ENCODE assay signal across 7 cellular contexts in the genomic region with DNA sequence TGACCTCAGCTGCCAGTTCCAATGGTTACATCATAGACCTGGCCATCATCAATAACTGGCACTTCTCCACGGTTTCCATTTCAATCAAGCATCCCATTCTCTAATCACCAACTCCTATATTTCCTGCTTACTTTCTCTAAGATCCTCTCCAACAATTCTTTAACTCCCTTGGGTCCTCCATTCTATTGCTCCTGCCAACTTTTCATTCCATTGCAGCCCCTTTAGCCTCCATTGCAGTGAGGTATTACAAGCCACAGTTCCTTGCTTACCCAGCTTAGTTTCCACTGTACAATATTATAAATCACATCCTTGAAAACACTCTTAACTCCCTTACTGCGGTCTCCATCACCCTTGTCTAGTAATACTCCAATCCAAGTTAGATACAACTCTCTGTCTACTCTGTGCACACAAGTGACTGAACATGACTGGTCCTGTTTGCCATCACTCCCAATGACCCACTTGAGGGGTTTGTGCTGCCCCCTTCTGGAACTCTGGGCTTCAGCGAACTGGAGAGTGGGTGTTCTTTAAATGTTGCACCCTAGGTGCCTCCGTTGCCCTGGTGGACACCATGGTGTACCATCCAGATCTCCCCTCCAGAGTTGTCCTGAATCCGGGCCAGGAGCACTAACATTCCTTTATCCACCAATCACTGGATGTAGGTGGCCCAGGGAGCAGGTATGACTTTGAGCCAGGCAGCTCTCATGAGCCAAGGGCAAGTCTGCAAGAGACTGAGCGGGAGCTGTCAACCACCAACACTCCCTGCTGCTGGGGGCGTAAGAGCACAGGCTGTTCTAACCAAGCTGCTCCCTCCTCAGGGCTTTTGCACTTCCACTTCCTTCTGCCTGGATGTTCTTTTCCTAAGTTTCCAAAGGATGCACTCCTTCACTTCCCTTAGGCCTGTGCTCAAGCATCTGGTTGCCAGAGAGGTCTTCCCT. TPM values are rescaled to one million over a fixed set of nuclear protein-coding genes. Genes with fewer than 3 reads are reported as not detected.
A peak's percentile ranks its signal among the peaks of the same experiment; 100 is the strongest.
DNase-seq lines count a peak whose midpoint lies in the region; ATAC-seq and TF ChIP-seq lines count a peak whose summit lies in the region.

No MANE protein-coding gene starts in this region.

- H3K4me3 ChIP-seq in H7 (ENCODE audit: insufficient read depth, low read depth, low read length): no peak overlapping the region
- H3K4me3 ChIP-seq in brain microvascular endothelial cell (ENCODE audit: low read depth, low read length): no peak overlapping the region

- H3K9me3 Mint-ChIP-seq in T-cell: no peaks in the 10 kb centered on the region

- ATAC-seq in T-cell (replicated peaks in 1 of 4): peak; percentile 74 to 84 (median 82)

- no peak overlapping the region for H3K27ac ChIP-seq in brain microvascular endothelial cell

- peaks cover 29 to 40% (median 32%) of the 10 kb centered on the region in 3 donors for H3K4me1 Mint-ChIP-seq in T-cell

- POLR2A ChIA-PET in T-cell (lab: Charles Lee): interaction anchor here (0.6 to 2.9 kb wide), 3 partner anchors 12 to 293 kb away, joined by 3 to 12 read pairs (median 3); a partner anchor contains a TSS

- CTCF ChIA-PET in T-cell (lab: Charles Lee): interaction anchor here (0.5 to 3.0 kb wide), 7 partner anchors 11 to 204 kb away, joined by 3 to 33 read pairs (median 3); a partner anchor contains a TSS

- peak overlapping the region; percentile 24 to 55 for H3K27ac Mint-ChIP-seq in T-cell

- H3K36me3 ChIP-seq in H7 (replicated peaks; ENCODE audit: control insufficient read depth, insufficient read depth, low read length): no peaks in the 10 kb centered on the region
- H3K36me3 ChIP-seq in brain microvascular endothelial cell (replicated peaks): no peaks in the 10 kb centered on the region

- DNase-seq in H7 (peak; percentile 39), T-cell (peak; percentile 29 to 68 (median 55)), brain microvascular endothelial cell (no peak), mesenteric fat pad (ENCODE audit: low spot score) (no peak), NCI-H146 (lab: John Stamatoyannopoulos, UW) (no peak), G401 (ENCODE audit: low spot score) (no peak)
- DNase-seq in stimulated activated CD4-positive, alpha-beta T cell treated with anti-CD3 and anti-CD28 coated beads, Interleukin-4, amount 100 ng/mL, for 4 hours: peak; percentile 38 to 57

- H3K27me3 ChIP-seq in H7 (ENCODE audit: control insufficient read depth, insufficient read depth, low read length) (no peaks in the 10 kb centered on the region), brain microvascular endothelial cell (replicated peaks) (no peaks in the 10 kb centered on the region)

- peak; percentile 25 for TF ChIP-seq CTCF in brain microvascular endothelial cell (IDR thresholded peaks at IDR 0.05; ENCODE audit: low read depth, low read length, missing control alignments)

- no peak overlapping the region for H3K4me3 Mint-ChIP-seq in T-cell

- H3K36me3 Mint-ChIP-seq in T-cell: no peaks in the 10 kb centered on the region

- in situ Hi-C loops in brain microvascular endothelial cell (cut with HindIII; ENCODE audit: low pct_ligation_motif_present, low sequenced_read_pairs): no loop called here
- in situ Hi-C loops in G401 (cut with HindIII; ENCODE audit: low sequenced_read_pairs): no loop called here

- peaks cover 0 to 6% of the 10 kb centered on the region in 2 donors for H3K27me3 Mint-ChIP-seq in T-cell

RNA-seq across cellular contexts. Expression of a gene that starts 3.7 kb away (rescaled TPM):
- 0.03 and 0.33 TPM in 2 replicates for total RNA-seq in H7 (2014; rRNA removed; shearing (Covaris generic))
- total RNA-seq in T-cell (under 1 TPM; 0.13 to 0.29 (median 0.25) TPM), mesenteric fat pad (not detected)
- not detected in 2 replicates for total RNA-seq in G401 (2014; rRNA removed; shearing (Covaris generic))

RNA-seq across cellular contexts. Expression of a gene that starts 16.9 kb away (rescaled TPM):
- total RNA-seq in H7 (2014; rRNA removed; shearing (Covaris generic)): 31.9 and 41.3 TPM in 2 replicates
- 100 to 1,000 TPM; 109 to 130 (median 110) TPM for total RNA-seq in T-cell
- 32.0 TPM for total RNA-seq in mesenteric fat pad
- total RNA-seq in G401 (2014; rRNA removed; shearing (Covaris generic)): 10.3 and 18.9 TPM in 2 replicates

RNA-seq across cellular contexts. Expression of a gene that starts 37.5 kb away (rescaled TPM):
- total RNA-seq in H7 (2014; rRNA removed; shearing (Covaris generic)): 31.0 and 45.7 TPM in 2 replicates
- total RNA-seq in T-cell: 10 to 100 TPM; 52.8 to 66.2 (median 59.9) TPM
- 42.4 TPM for total RNA-seq in mesenteric fat pad
- 21.6 and 37.2 TPM in 2 replicates for total RNA-seq in G401 (2014; rRNA removed; shearing (Covaris generic))

RNA-seq across cellular contexts. Expression of a gene that starts 48.1 kb away (rescaled TPM):
- 17.5 and 18.0 TPM in 2 replicates for total RNA-seq in H7 (2014; rRNA removed; shearing (Covaris generic))
- 10 to 100 TPM; 11.0 to 20.2 (median 16.0) TPM for total RNA-seq in T-cell
- total RNA-seq in mesenteric fat pad: 3.3 TPM
- total RNA-seq in G401 (2014; rRNA removed; shearing (Covaris generic)): not detected in 2 replicates

Comparison
In these comparisons a context has a peak if more than half of its experiments do, and no peak if none do; other contexts are left out.
1. DNase-seq: peak in H7 (single experiment), T-cell (34 of 34) and stimulated activated CD4-positive, alpha-beta T cell treated with anti-CD3 and anti-CD28 coated beads, Interleukin-4, amount 100 ng/mL, for 4 hours (2 of 2); none in brain microvascular endothelial cell (single experiment), mesenteric fat pad (single experiment), NCI-H146 (single experiment) and G401 (single experiment).